8 cellular contexts compared by ENCODE assay signal in genomic region chr3:17740703-17741102, GRCh38. TPM values are rescaled to one million over a fixed set of nuclear protein-coding genes. Genes with fewer than 3 reads are reported as not detected.
DNase-seq lines count a peak whose midpoint lies in the region; ATAC-seq, FAIRE-seq and TF ChIP-seq lines count a peak whose summit lies in the region.

No MANE protein-coding gene starts in this region.

- H3K4me3 ChIP-seq in BE2C (ENCODE audit: low read depth, low read length) (peak overlapping the region; percentile 63), duodenal mucosa (ENCODE audit: low read depth in 1 of 2, low read length in 2 of 2) (peak overlapping the region; percentile 92 to 96)

- TF ChIP-seq POLR2A in H54 (IDR thresholded peaks at IDR 0.05; ENCODE audit: low read depth, low read length) = no peak

- no peak for TF ChIP-seq CTCF in BE2C (IDR thresholded peaks at IDR 0.05; ENCODE audit: low read depth, low read length)
- TF ChIP-seq CTCF in neural crest cell (conservative IDR thresholded peaks at IDR 0.05) = no peak

- no peaks in the 10 kb centered on the region for H3K36me3 ChIP-seq in BE2C
- no peaks in the 10 kb centered on the region for H3K36me3 ChIP-seq in duodenal mucosa (ENCODE audit: control insufficient read depth in 1 of 2, insufficient read depth in 2 of 2, low read length in 2 of 2)

- no peaks in the 10 kb centered on the region for H3K36me3 Mint-ChIP-seq in neural crest cell (ENCODE audit: low read depth)

- H3K27ac ChIP-seq in duodenal mucosa (ENCODE audit: low read depth, low read length) = peak overlapping the region; percentile 36

- no peak for DNase-seq in BE2C
- DNase-seq in H54 (ENCODE audit: insufficient read length, low spot score) = peak; percentile 37
- DNase-seq in RCC 7860 (ENCODE audit: low spot score) = peak; percentile 58
- DNase-seq in neural crest cell (ENCODE audit: low read depth, low spot score) = no peak
- no peak for DNase-seq in NCI-H1694 (lab: John Stamatoyannopoulos, UW)

- H3K27me3 ChIP-seq in BE2C (no peaks in the 10 kb centered on the region), duodenal mucosa (ENCODE audit: control insufficient read depth in 1 of 2, insufficient read depth in 2 of 2, low read length in 2 of 2) (no peaks in the 10 kb centered on the region)

- peak overlapping the region; percentile 49 to 87 for H3K9ac ChIP-seq in duodenal mucosa (ENCODE audit: low read depth in 1 of 2, low read length in 2 of 2)

- H3K4me1 ChIP-seq in BE2C = no peaks in the 10 kb centered on the region
- H3K4me1 ChIP-seq in duodenal mucosa (ENCODE audit: control insufficient read depth in 1 of 2, insufficient read depth in 2 of 2, low read length in 2 of 2) = peaks cover 21 to 27% of the 10 kb centered on the region in 2 donors

- H3K27ac Mint-ChIP-seq in neural crest cell (ENCODE audit: unreplicated experiment) = peak overlapping the region; percentile 91

- peaks cover 51% of the 10 kb centered on the region for H3K4me1 Mint-ChIP-seq in neural crest cell

- H3K9me3 Mint-ChIP-seq in neural crest cell = no peaks in the 10 kb centered on the region

- FAIRE-seq in H54 (lab: Jason Lieb, UNC) (peak; percentile 66), RCC 7860 (lab: Jason Lieb, UNC) (no peak)

- H3K9me3 ChIP-seq in BE2C = no peaks in the 10 kb centered on the region
- H3K9me3 ChIP-seq in duodenal mucosa (ENCODE audit: control insufficient read depth in 1 of 2, low read length in 2 of 2) = no peaks in the 10 kb centered on the region

- H3K4me3 Mint-ChIP-seq in neural crest cell = peak overlapping the region; percentile 98

- H3K27me3 Mint-ChIP-seq in neural crest cell (ENCODE audit: low read depth) = no peaks in the 10 kb centered on the region

- ATAC-seq in HG03442 (IDR thresholded peaks at IDR 0.05; ENCODE audit: unreplicated experiment) = no peak
- ATAC-seq in HG03196 (IDR thresholded peaks at IDR 0.05; ENCODE audit: unreplicated experiment) = no peak

RNA-seq across cellular contexts. Expression of gene TBC1D5, which starts 1.7 kb away (rescaled TPM):
- polyA plus RNA-seq in BE2C (2012; ENCODE audit: insufficient read depth, insufficient read length, low read depth) = 7.5 TPM
- 51.2 and 52.6 TPM in 2 replicates for total RNA-seq in neural crest cell

Comparison
In these comparisons a context has a peak if more than half of its experiments do, and no peak if none do; other contexts are left out.
1. DNase-seq: peak in H54 (single experiment) and RCC 7860 (single experiment); none in BE2C (single experiment), neural crest cell (single experiment) and NCI-H1694 (single experiment).